In the genomic region with DNA sequence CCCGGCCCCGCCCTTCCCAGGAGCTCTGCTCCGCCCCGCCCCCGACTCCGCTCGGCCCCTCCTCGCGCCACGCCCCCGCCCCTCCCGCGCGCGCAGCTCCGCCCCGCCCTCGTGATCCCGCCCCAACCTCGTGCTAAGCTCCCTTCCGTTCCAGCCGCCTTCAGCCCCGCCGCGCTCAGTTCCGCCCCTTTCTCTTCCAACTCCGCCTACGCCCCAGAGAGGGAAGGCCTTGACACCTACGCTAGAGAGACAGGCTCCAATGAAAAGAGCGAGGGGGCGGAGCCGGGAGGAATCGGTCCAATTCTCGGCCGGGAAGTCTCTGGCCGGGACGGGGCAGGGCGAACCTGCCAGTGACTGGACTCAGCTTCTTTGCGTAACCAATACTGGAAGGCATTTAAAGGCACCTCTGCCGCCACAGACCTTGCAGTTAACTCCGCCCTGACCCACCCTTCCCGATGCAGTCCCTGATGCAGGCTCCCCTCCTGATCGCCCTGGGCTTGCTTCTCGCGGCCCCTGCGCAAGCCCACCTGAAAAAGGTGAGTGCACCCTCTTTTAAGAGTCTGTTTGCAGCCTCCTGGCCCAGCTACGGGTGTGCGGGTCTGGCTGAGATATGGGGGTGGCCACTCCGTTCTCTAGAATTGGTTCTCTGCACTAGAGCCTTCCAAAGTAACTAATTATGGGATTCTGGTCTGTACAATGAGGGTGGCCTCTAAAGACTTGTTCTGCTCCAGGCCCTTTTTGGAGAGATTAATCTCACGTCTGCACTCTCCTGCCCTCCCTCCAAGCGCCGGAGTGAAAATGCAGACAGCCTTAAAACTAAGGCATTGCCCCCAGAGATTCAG, we compare ENCODE assay signal across 8 cellular contexts. TPM values are rescaled to one million over a fixed set of nuclear protein-coding genes. Genes with fewer than 3 reads are reported as not detected.
DNase-seq lines count a peak whose midpoint lies in the region; ATAC-seq lines count a peak whose summit lies in the region.

A gene (plus strand): TSS at position 424 of the 842 bp plus-strand sequence. CDS start 32 bp downstream, at position 456.

- H3K9me3 Mint-ChIP-seq in immature natural killer cell: no peaks in the 10 kb centered on the region

- H3K36me3 Mint-ChIP-seq in immature natural killer cell: no peaks in the 10 kb centered on the region

- peak within 1 kb of the TSS; percentile 75 to 93 (median 88) for H3K27ac Mint-ChIP-seq in immature natural killer cell

- peaks cover 25 to 28% of the 10 kb centered on the region in 2 donors for H3K4me1 Mint-ChIP-seq in immature natural killer cell

- peaks cover 2 to 7% (median 3%) of the 10 kb centered on the region in 3 donors for H3K27me3 Mint-ChIP-seq in immature natural killer cell (ENCODE audit: low read depth in 3 of 3)

- H3K4me3 Mint-ChIP-seq in immature natural killer cell: peak within 1 kb of the TSS; percentile 85 to 92 (median 89)

- ATAC-seq in GM19023 (IDR thresholded peaks at IDR 0.05; ENCODE audit: unreplicated experiment) (peak; percentile 79), HG03280 (IDR thresholded peaks at IDR 0.05; ENCODE audit: unreplicated experiment) (peak; percentile 83)

- DNase-seq in AG08396 (ENCODE audit: low spot score) (peak; percentile 98), NCI-H345 treated with DMSO at 0.1 percent for 48 hours (lab: John Stamatoyannopoulos, UW; ENCODE audit: unreplicated experiment) (peak; percentile 96), immature natural killer cell (peak; percentile 99), smooth muscle cell of the brain vasculature (ENCODE audit: low read depth, low spot score) (peak; percentile 99)
- DNase-seq in activated CD4-positive, CD25-positive, alpha-beta regulatory T cell (lab: John Stamatoyannopoulos, UW): peak; percentile 93 to 98 (median 96)
- peak; percentile 97 for DNase-seq in central memory CD4-positive, alpha-beta T cell

RNA-seq across cellular contexts. Expression of the gene that starts here (rescaled TPM):
- polyA plus RNA-seq in immature natural killer cell: 1 to 10 TPM; 4.6 to 8.7 (median 5.2) TPM

Comparison
In these comparisons a context has a peak if more than half of its experiments do, and no peak if none do; other contexts are left out.
1. Peak in every context shown above with its lines: DNase-seq and ATAC-seq.